ENCODE assay signal across 9 cellular contexts in genomic region chr17:47789611-47790520, GRCh38. TPM values are rescaled to one million over a fixed set of nuclear protein-coding genes. Genes with fewer than 3 reads are reported as not detected.
DNase-seq lines count a peak whose midpoint lies in the region; ATAC-seq and TF ChIP-seq lines count a peak whose summit lies in the region.
"Had no signal": no experiment of that assay in that cellular context is flagged by ENCODE, and none has a peak within 500 bp of the region (broad histone marks: within the 10 kb centered on the region; RNA-seq: fewer than 3 reads in every experiment).

No MANE protein-coding gene starts in this region.

- no peak for ATAC-seq in HG02970 (IDR thresholded peaks at IDR 0.05; ENCODE audit: low FRiP score, unreplicated experiment)

- peaks cover 0 to 10% (median 5%) of the 10 kb centered on the region in 4 donors for H3K4me1 ChIP-seq in tibial nerve

- peak; percentile 64 for TF ChIP-seq CTCF in osteocyte (IDR thresholded peaks at IDR 0.05)
- TF ChIP-seq CTCF in tibial nerve (IDR thresholded peaks at IDR 0.05), result peak; percentile 39 to 67 (median 59)

- H3K9me3 Mint-ChIP-seq in osteocyte (ENCODE audit: unreplicated experiment), result no peaks in the 10 kb centered on the region

- peak overlapping the region in 2 of 4 donors; percentile 63 for H3K27ac ChIP-seq in tibial nerve
- H3K27ac ChIP-seq: epithelial cell of prostate had no signal

- no peak for TF ChIP-seq POLR2A in tibial nerve (IDR thresholded peaks at IDR 0.05)

- H3K9me3 ChIP-seq in tibial nerve, result no peaks in the 10 kb centered on the region

- WGBS in tibial nerve, 2 donors, result 2 to 3% methylated on average over 45 to 49 of the region's 69 CpGs

- H3K27ac Mint-ChIP-seq in osteocyte (ENCODE audit: unreplicated experiment), result no peak overlapping the region

- H3K4me3 Mint-ChIP-seq in osteocyte (ENCODE audit: unreplicated experiment), result peak overlapping the region; percentile 65

- H3K27me3 ChIP-seq in tibial nerve, result peaks cover 0 to 61% of the 10 kb centered on the region in 2 donors

- peaks cover 11% of the 10 kb centered on the region for H3K4me1 Mint-ChIP-seq in osteocyte (ENCODE audit: unreplicated experiment)

- no peaks in the 10 kb centered on the region for H3K36me3 ChIP-seq in tibial nerve

- H3K4me3 ChIP-seq in tibial nerve, result peak overlapping the region; percentile 26 to 54 (median 38)

- H3K27me3 Mint-ChIP-seq in osteocyte (ENCODE audit: unreplicated experiment), result peaks cover 71% of the 10 kb centered on the region

- DNase-seq in activated gamma-delta T cell treated with Interleukin-2 at 50 U/mL for 16 hours (peak; percentile 41), activated gamma-delta T cell (lab: John Stamatoyannopoulos, UW) (no peak), NCI-H748 treated with DMSO at 0.1 percent for 48 hours (lab: John Stamatoyannopoulos, UW) (peak; percentile 43), germinal center (ENCODE audit: low spot score) (peak; percentile 55), osteocyte (ENCODE audit: extremely low spot score, unreplicated experiment) (peak; percentile 85), tibial nerve (ENCODE audit: low spot score in 2 of 2) (peak in 1 of 2 donors; percentile 19)
- DNase-seq in activated T-helper 9 cell treated with anti-CD3 and anti-CD28 coated beads, Interleukin-2, amount 50 U/mL, for 16 hours (ENCODE audit: low read depth), result peak; percentile 47

- H3K36me3 Mint-ChIP-seq in osteocyte (ENCODE audit: unreplicated experiment), result no peaks in the 10 kb centered on the region

- no peak for TF ChIP-seq EP300 in tibial nerve (IDR thresholded peaks at IDR 0.05)

RNA-seq across cellular contexts. Expression of gene OSBPL7, which starts 31.7 kb away (rescaled TPM):
- total RNA-seq in osteocyte, result 16.8 and 18.0 TPM in 2 replicates
- total RNA-seq in tibial nerve, result 10 to 100 TPM in 2 of 4 donors, 1 to 10 TPM in 2; 8.6 to 19.5 (median 11.2) TPM

RNA-seq across cellular contexts. Expression of gene MRPL10, which starts 41.5 kb away (rescaled TPM):
- total RNA-seq in osteocyte (41.0 and 41.8 TPM in 2 replicates), tibial nerve (10 to 100 TPM; 23.4 to 33.4 (median 29.9) TPM)

RNA-seq across cellular contexts. Expression of gene LRRC46, which starts 41.6 kb away (rescaled TPM):
- total RNA-seq in osteocyte (0.54 and 0.84 TPM in 2 replicates), tibial nerve (under 1 TPM in 1 of 4 donors, not detected in 3; 0.60 TPM)

RNA-seq across cellular contexts. Expression of gene SCRN2, which starts 51.2 kb away (rescaled TPM):
- total RNA-seq in osteocyte, result 25.4 and 25.6 TPM in 2 replicates
- total RNA-seq in tibial nerve, result 10 to 100 TPM; 49.8 to 68.6 (median 56.6) TPM

RNA-seq across cellular contexts. Expression of gene TBX21, which starts 56.8 kb away (rescaled TPM):
- total RNA-seq in osteocyte (not detected in 2 replicates), tibial nerve (1 to 10 TPM in 3 of 4 donors, not detected in 1; 1.9 to 3.3 (median 2.1) TPM)
